14 cellular contexts compared by ENCODE assay signal in genomic region chr15:69498987-69499386, GRCh38.
"Had no signal": no experiment of that assay in that cellular context is flagged by ENCODE, and none has a peak within 500 bp of the region (broad histone marks: within the 10 kb centered on the region; RNA-seq: fewer than 3 reads in every experiment).

No MANE protein-coding gene starts in this region.

- H3K4me3 ChIP-seq: esophagus squamous epithelium, gastroesophageal sphincter, ovary, smooth muscle cell had no signal

- H3K36me3 ChIP-seq: esophagus squamous epithelium, gastroesophageal sphincter, ovary had no signal

- H3K4me2 ChIP-seq: smooth muscle cell had no signal

- H3K4me1 Mint-ChIP-seq: naive B cell had no signal

- DNase-seq: effector memory CD8-positive, alpha-beta T cell; esophagus squamous epithelium; glutamatergic neuron; left colon; left ventricle myocardium superior; mesendoderm; naive B cell; ovary; right cardiac atrium; stimulated activated CD4-positive, alpha-beta T cell treated with anti-CD3 and anti-CD28 coated beads, Interleukin-2, amount 100 ng/mL, for 48 hours; stimulated activated naive CD4-positive, alpha-beta T cell treated with Interleukin-2 at 50 U/mL for 16 hours had no signal

- H3K4me1 ChIP-seq: esophagus squamous epithelium had no signal

- H3K4me3 Mint-ChIP-seq: naive B cell had no signal

- ATAC-seq: gastroesophageal sphincter, left colon had no signal

- H3K27ac Mint-ChIP-seq: progenitor cell of endocrine pancreas had no signal

- H3K27me3 ChIP-seq: gastroesophageal sphincter, ovary had no signal

- H3K9me3 Mint-ChIP-seq: effector memory CD8-positive, alpha-beta T cell; naive B cell had no signal

- H3K9me3 ChIP-seq: esophagus squamous epithelium, gastroesophageal sphincter, ovary had no signal

- H3K27ac ChIP-seq: esophagus squamous epithelium, ovary had no signal

- H3K36me3 Mint-ChIP-seq: naive B cell had no signal
